Comparison of ENCODE assay signal across 17 cellular contexts in genomic region chr2:28776471-28776870, GRCh38.
"Had no signal": no experiment of that assay in that cellular context is flagged by ENCODE, and none has a peak within 500 bp of the region (broad histone marks: within the 10 kb centered on the region; RNA-seq: fewer than 3 reads in every experiment).

No MANE protein-coding gene starts in this region.

- H3K27ac Mint-ChIP-seq: stimulated activated naive CD8-positive, alpha-beta T cell treated with anti-CD3 and anti-CD28 coated beads, Interleukin-15, Interleukin-2, amounts not matched to agents 100 ng/mL and 50 ng/mL, for 24 hours; T-helper 1 cell treated with Interleukin-12 subunit alpha and Interleukin-12 subunit beta and Interleukin-4 antibody, amounts not matched to agents 30 μg/mL and 1 μg/mL, for 36 hours had no signal

- H3K27me3 Mint-ChIP-seq: activated naive CD4-positive, alpha-beta T cell treated with anti-CD3 and anti-CD28 coated beads, Interleukin-2, amount 50 U/mL, for 24 hours; stimulated activated naive CD8-positive, alpha-beta T cell treated with anti-CD3 and anti-CD28 coated beads, Interleukin-15, Interleukin-2, amounts not matched to agents 100 ng/mL and 50 ng/mL, for 24 hours had no signal

- H3K27ac ChIP-seq: foreskin keratinocyte, parathyroid adenoma, skin epidermis, suprapubic skin, upper lobe of left lung had no signal

- H3K9me3 ChIP-seq: suprapubic skin, upper lobe of left lung had no signal

- H3K4me3 Mint-ChIP-seq: activated naive CD4-positive, alpha-beta T cell treated with anti-CD3 and anti-CD28 coated beads, Interleukin-2, amount 50 U/mL, for 24 hours; stimulated activated naive CD8-positive, alpha-beta T cell treated with anti-CD3 and anti-CD28 coated beads, Interleukin-15, Interleukin-2, amounts not matched to agents 100 ng/mL and 50 ng/mL, for 24 hours; T-helper 1 cell treated with Interleukin-12 subunit alpha and Interleukin-12 subunit beta and Interleukin-4 antibody, amounts not matched to agents 30 μg/mL and 1 μg/mL, for 36 hours had no signal

- H3K4me3 ChIP-seq: skin epidermis, suprapubic skin, upper lobe of left lung had no signal

- H3K9me3 Mint-ChIP-seq: activated naive CD4-positive, alpha-beta T cell treated with anti-CD3 and anti-CD28 coated beads, Interleukin-2, amount 50 U/mL, for 24 hours; stimulated activated naive CD8-positive, alpha-beta T cell treated with anti-CD3 and anti-CD28 coated beads, Interleukin-15, Interleukin-2, amounts not matched to agents 100 ng/mL and 50 ng/mL, for 24 hours; T-helper 1 cell treated with Interleukin-12 subunit alpha and Interleukin-12 subunit beta and Interleukin-4 antibody, amounts not matched to agents 30 μg/mL and 1 μg/mL, for 36 hours had no signal

- H3K27me3 ChIP-seq: foreskin keratinocyte, suprapubic skin, upper lobe of left lung had no signal

- DNase-seq: activated CD4-positive, alpha-beta T cell treated with anti-CD3 and anti-CD28 coated beads for 48 hours; activated CD8-positive, alpha-beta memory T cell treated with anti-CD3 and anti-CD28 coated beads for 24 hours; effector CD8-positive, alpha-beta T cell; foreskin keratinocyte; head of caudate nucleus; kidney glomerular epithelial cell; retina; stimulated activated CD4-positive, alpha-beta T cell treated with anti-CD3 and anti-CD28 coated beads, Interleukin-15, amount 100 ng/mL, for 24 hours; stimulated activated CD4-positive, alpha-beta T cell treated with anti-CD3 and anti-CD28 coated beads, Interleukin-4, amount 100 ng/mL, for 4 hours; stimulated activated CD8-positive, alpha-beta memory T cell treated with anti-CD3 and anti-CD28 coated beads, Interleukin-4, amount 100 ng/mL, for 48 hours; upper lobe of left lung had no signal

- ATAC-seq: foreskin keratinocyte had no signal
